Comparison of ENCODE assay signal across 9 cellular contexts in genomic region chr1:226739696-226740065, GRCh38. TPM values are rescaled to one million over a fixed set of nuclear protein-coding genes. Genes with fewer than 3 reads are reported as not detected.
DNase-seq lines count a peak whose midpoint lies in the region; ATAC-seq and TF ChIP-seq lines count a peak whose summit lies in the region.
"Had no signal": no experiment of that assay in that cellular context is flagged by ENCODE, and none has a peak within 500 bp of the region (broad histone marks: within the 10 kb centered on the region; RNA-seq: fewer than 3 reads in every experiment).

No MANE protein-coding gene starts in this region.

- H3K27ac Mint-ChIP-seq in CD4-positive, CD25-positive, alpha-beta regulatory T cell = peak overlapping the region; percentile 41 to 97 (median 93)
- H3K27ac Mint-ChIP-seq in IgD-negative memory B cell (peak overlapping the region; percentile 87 to 98 (median 98)), chondrocyte (ENCODE audit: unreplicated experiment) (no peak overlapping the region), neural crest cell (ENCODE audit: unreplicated experiment) (no peak overlapping the region)

- TF ChIP-seq CTCF in chondrocyte (IDR thresholded peaks at IDR 0.05) (no peak), neural crest cell (conservative IDR thresholded peaks at IDR 0.05) (no peak)

- H3K27ac ChIP-seq in CD4-positive, CD25-positive, alpha-beta regulatory T cell (ENCODE audit: insufficient read depth, low read length, poor library complexity, severe bottlenecking) = peak overlapping the region; percentile 81

- H3K4me3 Mint-ChIP-seq in CD4-positive, CD25-positive, alpha-beta regulatory T cell = peak overlapping the region; percentile 91 to 100 (median 98)
- H3K4me3 Mint-ChIP-seq in IgD-negative memory B cell (peak overlapping the region; percentile 90 to 100 (median 98)), chondrocyte (ENCODE audit: unreplicated experiment) (peak overlapping the region; percentile 89), neural crest cell (peak overlapping the region; percentile 96)

- peaks cover 0 to 4% (median 0%) of the 10 kb centered on the region in 7 donors for H3K9me3 Mint-ChIP-seq in CD4-positive, CD25-positive, alpha-beta regulatory T cell
- H3K9me3 Mint-ChIP-seq in IgD-negative memory B cell = peaks cover 0 to 5% (median 0%) of the 10 kb centered on the region in 3 donors
- peaks cover 4% of the 10 kb centered on the region for H3K9me3 Mint-ChIP-seq in chondrocyte (ENCODE audit: low read depth)
- H3K9me3 Mint-ChIP-seq in neural crest cell = peaks cover 3% of the 10 kb centered on the region

- H3K4me1 Mint-ChIP-seq in CD4-positive, CD25-positive, alpha-beta regulatory T cell = peaks cover 12 to 31% (median 21%) of the 10 kb centered on the region in 4 donors
- H3K4me1 Mint-ChIP-seq in IgD-negative memory B cell = peaks cover 13 to 30% (median 27%) of the 10 kb centered on the region in 3 donors
- peaks cover 9% of the 10 kb centered on the region for H3K4me1 Mint-ChIP-seq in chondrocyte (ENCODE audit: low read depth)
- peaks cover 25% of the 10 kb centered on the region for H3K4me1 Mint-ChIP-seq in neural crest cell

- peaks cover 31% of the 10 kb centered on the region for H3K4me1 ChIP-seq in CD4-positive, CD25-positive, alpha-beta regulatory T cell (ENCODE audit: control insufficient read depth, insufficient read depth, low read length, poor library complexity, severe bottlenecking)

- H3K4me3 ChIP-seq in CD4-positive, CD25-positive, alpha-beta regulatory T cell (ENCODE audit: low read depth, low read length) = peak overlapping the region; percentile 95

- no peak for ATAC-seq in CD4-positive, CD25-positive, alpha-beta regulatory T cell (ENCODE audit: low read depth in 2 of 2)

- peaks cover 14% of the 10 kb centered on the region for H3K36me3 ChIP-seq in CD4-positive, CD25-positive, alpha-beta regulatory T cell (ENCODE audit: control insufficient read depth, insufficient read depth, low read length)

- H3K27me3 ChIP-seq in CD4-positive, CD25-positive, alpha-beta regulatory T cell (ENCODE audit: control insufficient read depth, insufficient read depth, low read length) = no peaks in the 10 kb centered on the region

- H3K9me3 ChIP-seq in CD4-positive, CD25-positive, alpha-beta regulatory T cell (ENCODE audit: control insufficient read depth in 2 of 2, low read length in 2 of 2) = no peaks in the 10 kb centered on the region

- H3K36me3 Mint-ChIP-seq in CD4-positive, CD25-positive, alpha-beta regulatory T cell = peaks cover 14% of the 10 kb centered on the region
- no peaks in the 10 kb centered on the region for H3K36me3 Mint-ChIP-seq in IgD-negative memory B cell
- H3K36me3 Mint-ChIP-seq in chondrocyte (ENCODE audit: low read depth) = no peaks in the 10 kb centered on the region
- H3K36me3 Mint-ChIP-seq in neural crest cell (ENCODE audit: low read depth) = no peaks in the 10 kb centered on the region

- H3K27me3 Mint-ChIP-seq in CD4-positive, CD25-positive, alpha-beta regulatory T cell = peaks cover 10% of the 10 kb centered on the region
- no peaks in the 10 kb centered on the region for H3K27me3 Mint-ChIP-seq in IgD-negative memory B cell
- H3K27me3 Mint-ChIP-seq in chondrocyte (ENCODE audit: low read depth) = no peaks in the 10 kb centered on the region
- H3K27me3 Mint-ChIP-seq in neural crest cell (ENCODE audit: low read depth) = no peaks in the 10 kb centered on the region

- no peak for DNase-seq in CD4-positive, CD25-positive, alpha-beta regulatory T cell
- DNase-seq in chondrocyte (ENCODE audit: low spot score) (no peak), neural crest cell (ENCODE audit: low read depth, low spot score) (no peak), cerebellar cortex (ENCODE audit: low spot score) (no peak), AML-193 (lab: John Stamatoyannopoulos, UW) (no peak), NCI-H510A (lab: John Stamatoyannopoulos, UW) (no peak), SKM-1 (lab: John Stamatoyannopoulos, UW; ENCODE audit: unreplicated experiment) (no peak)
- DNase-seq: SW 1271 had no signal

RNA-seq across cellular contexts. Expression of gene ITPKB, which starts 0.6 kb away (rescaled TPM):
- 216 TPM for total RNA-seq in CD4-positive, CD25-positive, alpha-beta regulatory T cell
- 10 to 100 TPM; 38.5 to 60.2 (median 44.8) TPM for polyA plus RNA-seq in CD4-positive, CD25-positive, alpha-beta regulatory T cell
- 20.4 TPM for polyA plus RNA-seq in IgD-negative memory B cell
- total RNA-seq in chondrocyte (13.3 to 13.7 TPM (median 13.4 TPM) in 3 replicates), neural crest cell (12.7 and 13.7 TPM in 2 replicates)

Comparison
In these comparisons a context has a peak if more than half of its experiments do, and no peak if none do; other contexts are left out.
1. H3K27ac Mint-ChIP-seq: peak in CD4-positive, CD25-positive, alpha-beta regulatory T cell (3 of 3) and IgD-negative memory B cell (3 of 3); none in chondrocyte (single experiment) and neural crest cell (single experiment).
2. RNA of gene ITPKB, which starts 0.6 kb away (total RNA-seq): 216 TPM in CD4-positive, CD25-positive, alpha-beta regulatory T cell (single experiment); 12.7 to 13.7 TPM in neural crest cell and 13.3 to 13.7 TPM in chondrocyte; every median in the first group is over 10 times any median in the second.
3. Peak in every context shown above with its lines, with median percentiles within 50 percentile points of each other: H3K4me3 Mint-ChIP-seq.